Comparison of ENCODE assay signal across 1 cellular context in genomic region chr20:5779071-5779470, GRCh38.
A peak's percentile ranks its signal among the peaks of the same experiment; 100 is the strongest.
TF ChIP-seq lines count a peak whose summit lies in the region.

No MANE protein-coding gene starts in this region.

TF ChIP-seq in HepG2, 621 proteins besides CTCF, POLR2A, EP300 and RAD21 (continued from another document):
- TF ChIP-seq AKNA (CRISPR knock-in tag; IDR thresholded peaks at IDR 0.05; ENCODE audit: borderline replicate concordance) (no peak), ZBTB21 (CRISPR knock-in tag; IDR thresholded peaks at IDR 0.05) (no peak), PREB (CRISPR knock-in tag; IDR thresholded peaks at IDR 0.05) (no peak), TRIM24 (CRISPR knock-in tag; IDR thresholded peaks at IDR 0.05) (no peak), ZNF124 (CRISPR knock-in tag; IDR thresholded peaks at IDR 0.05) (no peak), KAT7 (CRISPR knock-in tag; IDR thresholded peaks at IDR 0.05; ENCODE audit: borderline replicate concordance) (0 out of 2 replicates have a peak, but pooled peaks have one; percentile 7)
